In the genomic region with DNA sequence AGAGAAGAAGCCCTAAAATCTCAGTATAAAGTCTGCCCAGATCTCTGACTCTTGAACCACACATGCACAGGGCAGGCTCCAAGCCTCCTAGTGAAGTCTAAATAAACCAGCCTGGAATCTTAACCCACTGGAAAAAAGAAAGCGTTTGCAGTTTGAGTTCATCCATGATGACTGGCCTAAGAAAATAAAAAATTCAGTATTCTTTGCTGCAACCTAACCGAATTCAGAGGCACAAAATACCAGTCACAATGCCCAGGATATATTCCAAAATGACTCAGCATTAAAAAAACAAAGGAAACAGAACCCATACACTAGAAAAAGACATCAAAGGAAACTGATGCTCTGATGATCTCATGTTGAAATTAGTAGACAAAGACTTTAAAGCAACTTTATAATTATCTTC, we compare ENCODE assay signal across 12 cellular contexts.
DNase-seq lines count a peak whose midpoint lies in the region; ATAC-seq, FAIRE-seq and TF ChIP-seq lines count a peak whose summit lies in the region.
"Had no signal": no experiment of that assay in that cellular context is flagged by ENCODE, and none has a peak within 500 bp of the region (broad histone marks: within the 10 kb centered on the region; RNA-seq: fewer than 3 reads in every experiment).

No MANE protein-coding gene starts in this region.

- TF ChIP-seq POLR2A in suprapubic skin (IDR thresholded peaks at IDR 0.05), result no peak

- H3K36me3 ChIP-seq in suprapubic skin, result no peaks in the 10 kb centered on the region
- H3K36me3 ChIP-seq: left lung had no signal

- no peaks in the 10 kb centered on the region for H3K27me3 ChIP-seq in foreskin keratinocyte
- no peaks in the 10 kb centered on the region for H3K27me3 ChIP-seq in suprapubic skin
- H3K27me3 ChIP-seq: left lung had no signal

- no peak for TF ChIP-seq EP300 in suprapubic skin (IDR thresholded peaks at IDR 0.05)

- H3K27ac ChIP-seq in angular gyrus (ENCODE audit: low read depth, low read length), result peak overlapping the region; percentile 80
- no peak overlapping the region for H3K27ac ChIP-seq in foreskin keratinocyte
- H3K27ac ChIP-seq in temporal lobe (ENCODE audit: low read depth, low read length), result peak overlapping the region; percentile 5
- H3K27ac ChIP-seq in suprapubic skin, result no peak overlapping the region
- H3K27ac ChIP-seq: coronary artery, left lung had no signal

- DNase-seq in HCEC 1CT (peak; percentile 68), foreskin keratinocyte (peak in 1 of 2 donors; percentile 51), suprapubic skin (ENCODE audit: low spot score in 2 of 2) (no peak), GM19239 (ENCODE audit: insufficient read length, low spot score) (no peak)
- DNase-seq: KG1; left lung; NCI-H82; stimulated activated naive CD8-positive, alpha-beta T cell treated with anti-CD3 and anti-CD28 coated beads, Interleukin-15, amount 100 ng/mL, for 72 hours had no signal

- peak; percentile 71 for ATAC-seq in foreskin keratinocyte
- no peak for ATAC-seq in HG02610 (IDR thresholded peaks at IDR 0.05; ENCODE audit: unreplicated experiment)
- ATAC-seq: left lung; stimulated activated naive CD8-positive, alpha-beta T cell treated with anti-CD3 and anti-CD28 coated beads, Interleukin-15, amount 100 ng/mL, for 72 hours had no signal

- TF ChIP-seq CTCF in foreskin keratinocyte (conservative IDR thresholded peaks at IDR 0.05) (no peak), suprapubic skin (IDR thresholded peaks at IDR 0.05) (no peak)

- H3K4me3 ChIP-seq in suprapubic skin, result no peak overlapping the region
- H3K4me3 ChIP-seq: coronary artery, left lung had no signal

- 56% methylated on average over 2 of the region's 2 CpGs for WGBS in suprapubic skin

- H3K4me1 ChIP-seq in foreskin keratinocyte, result peaks cover 6% of the 10 kb centered on the region
- H3K4me1 ChIP-seq in suprapubic skin, result peaks cover 5% of the 10 kb centered on the region
- H3K4me1 ChIP-seq: left lung had no signal

- no peak for FAIRE-seq in GM19239 (lab: Jason Lieb, UNC)

- no peaks in the 10 kb centered on the region for H3K9me3 ChIP-seq in suprapubic skin
- H3K9me3 ChIP-seq: left lung had no signal

Comparison
In these comparisons a context has a peak if more than half of its experiments do, and no peak if none do; other contexts are left out.
1. H3K27ac ChIP-seq: peak in angular gyrus (single experiment) and temporal lobe (single experiment); none in foreskin keratinocyte (single experiment) and suprapubic skin (single experiment).